8 cellular contexts compared by ENCODE assay signal in the genomic region with DNA sequence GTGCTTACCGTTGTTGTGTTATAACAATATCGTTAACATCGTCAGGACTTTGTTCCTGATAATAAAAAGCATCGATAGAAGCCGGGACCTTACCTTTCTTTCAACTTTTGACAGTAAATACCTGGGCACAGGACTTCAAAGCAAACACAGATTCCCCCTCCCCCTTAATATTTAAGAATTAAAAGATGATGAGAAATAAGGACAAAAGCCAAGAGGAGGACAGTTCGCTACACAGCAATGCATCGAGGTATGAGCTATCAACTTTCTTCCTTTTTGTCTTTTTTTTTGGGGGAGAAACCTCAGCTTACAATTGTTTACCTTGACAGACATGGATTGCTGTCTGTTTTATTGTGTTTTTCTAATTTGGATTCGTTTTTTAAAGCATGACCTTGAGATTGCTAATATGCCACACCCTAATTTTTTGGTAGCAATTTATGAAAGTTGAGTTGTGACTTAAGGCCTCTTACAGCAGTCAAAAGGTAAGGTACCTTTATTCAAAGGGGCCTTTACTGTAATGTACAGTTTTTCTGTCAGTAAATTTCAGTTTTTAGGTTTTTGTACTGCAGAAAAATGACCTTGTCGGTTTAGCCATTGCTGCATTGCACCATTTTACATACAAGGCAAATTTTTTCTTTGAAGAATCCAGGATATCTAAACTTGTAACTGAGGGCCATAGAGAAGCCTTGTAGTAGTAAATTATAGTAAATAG. TPM values are rescaled to one million over a fixed set of nuclear protein-coding genes. Genes with fewer than 3 reads are reported as not detected.
DNase-seq lines count a peak whose midpoint lies in the region; ATAC-seq and TF ChIP-seq lines count a peak whose summit lies in the region.

No MANE protein-coding gene starts in this region.

- intact Hi-C loops in breast epithelium (cut with DNase I; ENCODE audit: low total_unique reads): loop anchor here (10.0 kb wide), 1 partner anchor 876 kb away; no protein-coding TSS in a partner anchor

- peaks cover 54% of the 10 kb centered on the region for H3K4me1 ChIP-seq in CD4-positive, CD25-positive, alpha-beta regulatory T cell (ENCODE audit: control insufficient read depth, insufficient read depth, low read length, poor library complexity, severe bottlenecking)
- H3K4me1 ChIP-seq in breast epithelium: no peaks in the 10 kb centered on the region

- TF ChIP-seq CTCF in breast epithelium (IDR thresholded peaks at IDR 0.05) (no peak), mesothelial cell of epicardium (IDR thresholded peaks at IDR 0.05; ENCODE audit: unreplicated experiment) (no peak)

- H3K27me3 Mint-ChIP-seq in CD4-positive, CD25-positive, alpha-beta regulatory T cell: peaks cover 16% of the 10 kb centered on the region
- no peaks in the 10 kb centered on the region for H3K27me3 Mint-ChIP-seq in mesothelial cell of epicardium (ENCODE audit: low read depth)

- peaks cover 44% of the 10 kb centered on the region for H3K36me3 ChIP-seq in CD4-positive, CD25-positive, alpha-beta regulatory T cell (ENCODE audit: control insufficient read depth, insufficient read depth, low read length)
- H3K36me3 ChIP-seq in KOPT-K1 (ENCODE audit: insufficient read depth, low read length) (peaks cover 38% of the 10 kb centered on the region), breast epithelium (no peaks in the 10 kb centered on the region)

- H3K9me3 ChIP-seq in CD4-positive, CD25-positive, alpha-beta regulatory T cell (ENCODE audit: control insufficient read depth in 2 of 2, low read length in 2 of 2): no peaks in the 10 kb centered on the region
- H3K9me3 ChIP-seq in KOPT-K1 (ENCODE audit: insufficient read depth, low read length, poor library complexity, severe bottlenecking) (no peaks in the 10 kb centered on the region), breast epithelium (no peaks in the 10 kb centered on the region)

- DNase-seq in CD4-positive, CD25-positive, alpha-beta regulatory T cell: peak in 1 of 3 donors; percentile 58
- DNase-seq in breast epithelium (ENCODE audit: low spot score in 2 of 2) (no peak), mesothelial cell of epicardium (ENCODE audit: low spot score in 2 of 2, unreplicated experiment in 2 of 2) (no peak), GOT3 (lab: John Stamatoyannopoulos, UW) (no peak), middle frontal gyrus (ENCODE audit: extremely low spot score, low spot score) (no peak), GM19238 (ENCODE audit: insufficient read length, low spot score) (no peak)

- peaks cover 46% of the 10 kb centered on the region for H3K36me3 Mint-ChIP-seq in CD4-positive, CD25-positive, alpha-beta regulatory T cell
- peaks cover 21% of the 10 kb centered on the region for H3K36me3 Mint-ChIP-seq in mesothelial cell of epicardium

- peak overlapping the region; percentile 99 for H3K27ac ChIP-seq in CD4-positive, CD25-positive, alpha-beta regulatory T cell (ENCODE audit: insufficient read depth, low read length, poor library complexity, severe bottlenecking)
- H3K27ac ChIP-seq in KOPT-K1 (ENCODE audit: low read depth, low read length, poor library complexity, severe bottlenecking): peak overlapping the region; percentile 99
- peak overlapping the region; percentile 97 to 99 for H3K27ac ChIP-seq in breast epithelium

- H3K4me3 ChIP-seq in CD4-positive, CD25-positive, alpha-beta regulatory T cell (ENCODE audit: low read depth, low read length): peak overlapping the region; percentile 100
- peak overlapping the region; percentile 55 to 73 (median 62) for H3K4me3 ChIP-seq in breast epithelium

- peaks cover 0 to 13% (median 6%) of the 10 kb centered on the region in 7 donors for H3K9me3 Mint-ChIP-seq in CD4-positive, CD25-positive, alpha-beta regulatory T cell
- peaks cover 8% of the 10 kb centered on the region for H3K9me3 Mint-ChIP-seq in mesothelial cell of epicardium

- H3K4me3 Mint-ChIP-seq in CD4-positive, CD25-positive, alpha-beta regulatory T cell: peak overlapping the region; percentile 96 to 100 (median 98)
- peak overlapping the region; percentile 90 for H3K4me3 Mint-ChIP-seq in mesothelial cell of epicardium

- no peak for ATAC-seq in CD4-positive, CD25-positive, alpha-beta regulatory T cell (ENCODE audit: low read depth in 2 of 2)
- no peak for ATAC-seq in GM21360 (IDR thresholded peaks at IDR 0.05; ENCODE audit: unreplicated experiment)

- H3K27ac Mint-ChIP-seq in CD4-positive, CD25-positive, alpha-beta regulatory T cell: peak overlapping the region; percentile 98 to 99 (median 99)
- peak overlapping the region; percentile 100 for H3K27ac Mint-ChIP-seq in mesothelial cell of epicardium

- H3K27me3 ChIP-seq in CD4-positive, CD25-positive, alpha-beta regulatory T cell (ENCODE audit: control insufficient read depth, insufficient read depth, low read length): no peaks in the 10 kb centered on the region
- no peaks in the 10 kb centered on the region for H3K27me3 ChIP-seq in breast epithelium

- peaks cover 42 to 66% (median 58%) of the 10 kb centered on the region in 4 donors for H3K4me1 Mint-ChIP-seq in CD4-positive, CD25-positive, alpha-beta regulatory T cell
- peaks cover 43% of the 10 kb centered on the region for H3K4me1 Mint-ChIP-seq in mesothelial cell of epicardium

- TF ChIP-seq POLR2A in breast epithelium (IDR thresholded peaks at IDR 0.05): no peak

RNA-seq across cellular contexts. Expression of gene CHD2, which starts 1.1 kb away (rescaled TPM):
- 579 TPM for total RNA-seq in CD4-positive, CD25-positive, alpha-beta regulatory T cell
- 10 to 100 TPM; 44.3 to 52.1 (median 48.6) TPM for polyA plus RNA-seq in CD4-positive, CD25-positive, alpha-beta regulatory T cell
- total RNA-seq in breast epithelium (100 to 1,000 TPM; 137 to 215 (median 197) TPM), mesothelial cell of epicardium (178 to 183 TPM (median 180 TPM) in 3 replicates)
